ENCODE assay signal across 9 cellular contexts in the genomic region with DNA sequence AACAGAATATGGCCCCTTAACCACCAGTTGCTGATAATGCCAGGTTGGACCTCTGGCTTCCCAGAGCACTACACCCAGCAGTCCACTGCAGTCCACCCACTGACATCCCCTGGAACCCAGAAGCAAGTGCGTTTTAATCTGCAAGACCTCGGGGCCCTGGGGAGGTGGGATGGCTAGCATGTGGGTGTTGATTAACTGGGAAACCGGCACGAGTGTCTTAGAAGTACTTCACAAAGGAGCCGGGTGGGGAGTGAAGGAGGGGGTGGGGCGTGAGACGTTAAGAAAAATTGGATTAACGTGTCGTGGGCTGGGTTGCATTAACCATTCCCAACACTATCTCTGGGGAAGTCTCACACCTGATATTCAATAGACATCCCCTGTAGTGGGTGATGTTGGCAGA. TPM values are rescaled to one million over a fixed set of nuclear protein-coding genes. Genes with fewer than 3 reads are reported as not detected.
DNase-seq lines count a peak whose midpoint lies in the region; ATAC-seq, FAIRE-seq and TF ChIP-seq lines count a peak whose summit lies in the region.
"Had no signal": no experiment of that assay in that cellular context is flagged by ENCODE, and none has a peak within 500 bp of the region (broad histone marks: within the 10 kb centered on the region; RNA-seq: fewer than 3 reads in every experiment).

No MANE protein-coding gene starts in this region.

- H3K4me1 ChIP-seq in A673 (ENCODE audit: insufficient read depth, low read length, poor library complexity, severe bottlenecking) = peaks cover 5% of the 10 kb centered on the region
- no peaks in the 10 kb centered on the region for H3K4me1 ChIP-seq in H9 (ENCODE audit: insufficient read depth, low read length)
- peaks cover 23% of the 10 kb centered on the region for H3K4me1 ChIP-seq in astrocyte (ENCODE audit: insufficient read depth, low read length)
- peaks cover 16% of the 10 kb centered on the region for H3K4me1 ChIP-seq in mucosa of stomach (ENCODE audit: control insufficient read depth, insufficient read depth, low read length)
- H3K4me1 ChIP-seq in foreskin keratinocyte = no peaks in the 10 kb centered on the region

- no peak overlapping the region for H2BK120ac ChIP-seq in H9 (ENCODE audit: low read depth, low read length, poor library complexity, severe bottlenecking)

- H4K91ac ChIP-seq in H9 (ENCODE audit: insufficient read length, low read depth, low read length) = no peak overlapping the region

- H3K23ac ChIP-seq in H9 (ENCODE audit: insufficient read length, low read depth, low read length) = no peak overlapping the region

- FAIRE-seq in astrocyte (lab: Jason Lieb, UNC) = no peak
- FAIRE-seq: islet of Langerhans had no signal

- H4K8ac ChIP-seq in H9 (replicated peaks; ENCODE audit: insufficient read length, low read depth, low read length) = no peak overlapping the region

- H3K9me3 ChIP-seq in A673 (ENCODE audit: low read depth, low read length, poor library complexity, severe bottlenecking) (no peaks in the 10 kb centered on the region), H9 (ENCODE audit: control insufficient read depth, low read depth, low read length) (no peaks in the 10 kb centered on the region), astrocyte (ENCODE audit: insufficient read depth, low read depth, low read length) (no peaks in the 10 kb centered on the region), mucosa of stomach (ENCODE audit: control insufficient read depth, low read length) (no peaks in the 10 kb centered on the region)

- POLR2A ChIA-PET in A673 (lab: Charles Lee; ENCODE audit: low non-redundant PET) = no interaction called here

- H3K18ac ChIP-seq in H9 (ENCODE audit: insufficient read length, low read depth, low read length) = no peak overlapping the region

- H2BK5ac ChIP-seq in H9 (ENCODE audit: insufficient read length, low read length) = no peak overlapping the region

- H3T11ph ChIP-seq in H9 (ENCODE audit: low read length) = no peak overlapping the region

- H3K4me1 Mint-ChIP-seq in H9 = peaks cover 7 to 9% of the 10 kb centered on the region in 2 experiments; a peak in 3 of 4 replicates
- peaks cover 12% of the 10 kb centered on the region for H3K4me1 Mint-ChIP-seq in astrocyte (ENCODE audit: low read depth, unreplicated experiment)

- H3K27me3 ChIP-seq in A673 (replicated peaks; ENCODE audit: insufficient read depth, low read depth, low read length, poor library complexity) = no peaks in the 10 kb centered on the region
- H3K27me3 ChIP-seq in H9 (ENCODE audit: insufficient read depth, low read length) = peaks cover 36% of the 10 kb centered on the region
- no peaks in the 10 kb centered on the region for H3K27me3 ChIP-seq in astrocyte (ENCODE audit: insufficient read depth, low read length)
- H3K27me3 ChIP-seq in mucosa of stomach (ENCODE audit: control insufficient read depth, insufficient read depth, low read length) = peaks cover 23% of the 10 kb centered on the region
- H3K27me3 ChIP-seq in foreskin keratinocyte = peaks cover 30% of the 10 kb centered on the region

- peak overlapping the region; percentile 85 for H3K27ac ChIP-seq in A673 (ENCODE audit: low read depth, low read length, poor library complexity, severe bottlenecking)
- H3K27ac ChIP-seq in H9 (ENCODE audit: insufficient read length, low read depth, low read length) = no peak overlapping the region
- H3K27ac ChIP-seq in astrocyte (ENCODE audit: low read depth, low read length) = peak overlapping the region; percentile 77
- no peak overlapping the region for H3K27ac ChIP-seq in foreskin keratinocyte

- no peak overlapping the region for H4K5ac ChIP-seq in H9 (ENCODE audit: insufficient read length, low read depth, low read length)

- CTCF ChIA-PET in A673 (lab: Charles Lee) = no interaction called here

- no peaks in the 10 kb centered on the region for H3K23me2 ChIP-seq in H9 (ENCODE audit: insufficient read length, low read depth, low read length, poor library complexity, severe bottlenecking)

- H3K27me3 Mint-ChIP-seq in H9 (ENCODE audit: low read depth) = peaks cover 61% of the 10 kb centered on the region
- peaks cover 4% of the 10 kb centered on the region for H3K27me3 Mint-ChIP-seq in astrocyte (ENCODE audit: low read depth, unreplicated experiment)

- ATAC-seq in foreskin keratinocyte = no peak
- no peak for ATAC-seq in HG03097 (IDR thresholded peaks at IDR 0.05; ENCODE audit: low FRiP score, unreplicated experiment)

- H3K56ac ChIP-seq in H9 (ENCODE audit: insufficient read length, low read depth, low read length) = no peak overlapping the region

- no peak for DNase-seq in A673 (ENCODE audit: low spot score)
- DNase-seq in H9 = no peak
- no peak for DNase-seq in astrocyte (ENCODE audit: low read depth)
- no peak for DNase-seq in foreskin keratinocyte
- no peak for DNase-seq in posterior cingulate gyrus
- DNase-seq in SHP77 (lab: John Stamatoyannopoulos, UW) = no peak

- intact Hi-C loops in A673 (cut with micrococcal nuclease; ENCODE audit: unreplicated experiment) = no loop called here
- intact Hi-C loops in posterior cingulate gyrus (cut with DNase I) = no loop called here

- H4K20me1 ChIP-seq in H9 (ENCODE audit: control insufficient read depth, insufficient read depth, insufficient read length) = no peaks in the 10 kb centered on the region
- H4K20me1 ChIP-seq in astrocyte (ENCODE audit: insufficient read depth, low read length) = peaks cover 24% of the 10 kb centered on the region

- no peak overlapping the region for H2BK15ac ChIP-seq in H9 (ENCODE audit: low read depth, low read length)

- H2BK12ac ChIP-seq in H9 (ENCODE audit: insufficient read length, low read depth, low read length) = no peak overlapping the region

- H3K4ac ChIP-seq in H9 (ENCODE audit: low read depth, low read length) = no peak overlapping the region

- WGBS in H9 (ENCODE audit: extremely low coverage, insufficient read length, low lambda C conversion rate) = no CpG with 5 or more reads among the region's 9 CpGs

- BruUV-seq in A673 (replicated peaks; lab: Mats Ljungman, UMichigan) = no TSS peak

- no peak overlapping the region for H2AFZ ChIP-seq in H9 (ENCODE audit: low read length)
- no peak overlapping the region for H2AFZ ChIP-seq in astrocyte (ENCODE audit: low read depth, low read length)

- peaks cover 5% of the 10 kb centered on the region for H3K36me3 ChIP-seq in A673 (ENCODE audit: insufficient read depth, low read length, poor library complexity, severe bottlenecking)
- no peaks in the 10 kb centered on the region for H3K36me3 ChIP-seq in astrocyte (ENCODE audit: insufficient read depth, low read length)
- no peaks in the 10 kb centered on the region for H3K36me3 ChIP-seq in mucosa of stomach (ENCODE audit: control insufficient read depth, insufficient read depth, low read length)

- H3K14ac ChIP-seq in H9 (ENCODE audit: insufficient read depth, low read length) = no peak overlapping the region

- H3K36me3 Mint-ChIP-seq in H9 (ENCODE audit: insufficient read depth in 1 of 3, low read depth in 3 of 3) = peaks cover 0 to 7% (median 4%) of the 10 kb centered on the region in 3 experiments; a peak in 6 of 7 replicates
- H3K36me3 Mint-ChIP-seq in astrocyte (ENCODE audit: low read depth, unreplicated experiment) = no peaks in the 10 kb centered on the region

- no peaks in the 10 kb centered on the region for H3K79me1 ChIP-seq in H9 (ENCODE audit: insufficient read depth, low read depth, low read length, poor library complexity, severe bottlenecking)

- no peak overlapping the region for H3K9ac ChIP-seq in H9 (ENCODE audit: extremely low read depth, insufficient read length, low read length)
- H3K9ac ChIP-seq in astrocyte (ENCODE audit: low read length) = peak overlapping the region; percentile 85
- H3K9ac ChIP-seq in mucosa of stomach (ENCODE audit: low read length) = peak overlapping the region; percentile 64

- H3K27ac Mint-ChIP-seq in H9 = no peak overlapping the region
- peak overlapping the region; percentile 18 for H3K27ac Mint-ChIP-seq in astrocyte (ENCODE audit: unreplicated experiment)

- H3K4me2 ChIP-seq in H9 (ENCODE audit: insufficient read depth, insufficient read length, low read length) (no peak overlapping the region), astrocyte (ENCODE audit: low read length) (peak overlapping the region; percentile 88)

- H3K79me2 ChIP-seq in H9 (ENCODE audit: insufficient read depth, low read length) = no peaks in the 10 kb centered on the region
- H3K79me2 ChIP-seq in astrocyte (ENCODE audit: insufficient read depth, low read length) = peaks cover 14% of the 10 kb centered on the region

- TF ChIP-seq CTCF in A673 (conservative IDR thresholded peaks at IDR 0.05; ENCODE audit: low read depth, low read length) = no peak
- TF ChIP-seq CTCF in H9 (conservative IDR thresholded peaks at IDR 0.05) = no peak
- TF ChIP-seq CTCF in astrocyte (IDR thresholded peaks at IDR 0.05; ENCODE audit: insufficient read depth, low read depth, low read length) = no peak
- no peak for TF ChIP-seq CTCF in foreskin keratinocyte (conservative IDR thresholded peaks at IDR 0.05)

- H2AK5ac ChIP-seq in H9 (ENCODE audit: insufficient read length, low read length) = no peak overlapping the region

- H3K9me3 Mint-ChIP-seq in H9 = no peaks in the 10 kb centered on the region
- H3K9me3 Mint-ChIP-seq in astrocyte (ENCODE audit: unreplicated experiment) = peaks cover 2% of the 10 kb centered on the region

- no peak overlapping the region for H2BK20ac ChIP-seq in H9 (ENCODE audit: low read depth, low read length, poor library complexity, severe bottlenecking)

- H3K4me3 ChIP-seq in A673 (ENCODE audit: low read depth, low read length, poor library complexity, severe bottlenecking) = peak overlapping the region; percentile 96
- H3K4me3 ChIP-seq in astrocyte (ENCODE audit: insufficient read depth, low read depth, low read length) = no peak overlapping the region
- no peak overlapping the region for H3K4me3 ChIP-seq in mucosa of stomach (ENCODE audit: low read length)

- H3K4me3 Mint-ChIP-seq in H9 (peak overlapping the region; percentile 53 to 71; a peak in 2 of 5 replicates), astrocyte (ENCODE audit: unreplicated experiment) (peak overlapping the region; percentile 83)

RNA-seq across cellular contexts. Expression of a gene that starts 6.1 kb away (rescaled TPM):
- 0.84 and 1.5 TPM in 2 replicates for total RNA-seq in A673 (2021)
- 1.8 and 2.7 TPM in 2 replicates for total RNA-seq in H9 (2021)
- total RNA-seq in astrocyte = 9.0 and 14.5 TPM in 2 replicates
- 1.5 and 3.0 TPM in 2 replicates for total RNA-seq in foreskin keratinocyte
- 0.99 and 2.4 TPM in 2 replicates for polyA plus RNA-seq in foreskin keratinocyte

RNA-seq across cellular contexts. Expression of a gene that starts 7.0 kb away (rescaled TPM):
- total RNA-seq in A673 (2021) (30.7 and 33.1 TPM in 2 replicates), H9 (2021) (24.2 and 24.6 TPM in 2 replicates), astrocyte (32.8 and 36.8 TPM in 2 replicates), foreskin keratinocyte (55.7 and 61.6 TPM in 2 replicates)
- polyA plus RNA-seq in foreskin keratinocyte = 71.6 and 74.4 TPM in 2 replicates

RNA-seq across cellular contexts. Expression of a gene that starts 18.9 kb away (rescaled TPM):
- 51.1 and 60.8 TPM in 2 replicates for total RNA-seq in A673 (2021)
- total RNA-seq in H9 (2021) = 27.5 and 31.3 TPM in 2 replicates
- total RNA-seq in astrocyte = 25.8 and 26.7 TPM in 2 replicates
- total RNA-seq in foreskin keratinocyte = 23.3 and 24.0 TPM in 2 replicates
- polyA plus RNA-seq in foreskin keratinocyte = 21.6 and 22.7 TPM in 2 replicates

RNA-seq across cellular contexts. Expression of a gene that starts 23.7 kb away (rescaled TPM):
- total RNA-seq in A673 (2021) (0.80 and 1.0 TPM in 2 replicates), H9 (2021) (0.18 and 0.22 TPM in 2 replicates), astrocyte (0.65 and 0.77 TPM in 2 replicates), foreskin keratinocyte (2.6 and 4.2 TPM in 2 replicates)
- polyA plus RNA-seq in foreskin keratinocyte = 2.3 and 3.3 TPM in 2 replicates

Comparison
In these comparisons a context has a peak if more than half of its experiments do, and no peak if none do; other contexts are left out.
1. H3K27ac ChIP-seq: peak in A673 (single experiment) and astrocyte (single experiment); none in H9 (single experiment) and foreskin keratinocyte (single experiment).